ENCODE assay signal across 17 cellular contexts in the genomic region with DNA sequence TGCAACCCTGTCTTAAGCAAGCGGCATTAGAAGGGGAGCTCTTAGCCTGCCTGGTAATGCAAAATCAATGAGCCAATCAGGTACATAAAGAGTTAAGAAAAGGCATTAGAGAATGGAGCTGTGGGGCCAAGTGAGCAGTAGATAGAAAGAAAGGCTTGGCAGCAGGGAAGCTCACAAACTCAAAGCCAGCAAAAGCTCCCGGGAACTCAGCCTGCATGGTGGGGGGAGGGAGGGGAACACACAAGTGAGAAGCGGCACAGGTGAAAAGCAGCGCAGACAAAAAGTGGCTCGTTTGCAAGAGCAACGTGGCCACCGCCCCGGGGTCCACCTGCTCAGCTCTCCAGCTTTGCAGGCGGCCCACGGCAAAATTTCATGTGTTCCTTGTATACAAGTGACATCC.
"Had no signal": no experiment of that assay in that cellular context is flagged by ENCODE, and none has a peak within 500 bp of the region (broad histone marks: within the 10 kb centered on the region; RNA-seq: fewer than 3 reads in every experiment).

No MANE protein-coding gene starts in this region.

- H3K27ac ChIP-seq: ascending aorta, breast epithelium, esophagus muscularis mucosa, spleen had no signal

- H3K4me1 ChIP-seq: ascending aorta, breast epithelium, esophagus muscularis mucosa, spleen had no signal

- H3K4me1 Mint-ChIP-seq: activated CD4-positive, alpha-beta T cell treated with anti-CD3 and anti-CD28 coated beads, Interleukin-2, amount 10 ng/mL, durations not matched to agents 24 days and 14 days; activated naive CD4-positive, alpha-beta T cell treated with anti-CD3 and anti-CD28 coated beads, Interleukin-2, amount 10 ng/mL, durations not matched to agents 7 days and 5 days; immature natural killer cell; memory B cell; naive thymus-derived CD4-positive, alpha-beta T cell; stimulated activated naive B cell treated with anti-CD40 and anti-IgM and Interleukin-4, amounts not matched to agents 10 μg/mL and 1 μg/mL and 100 μg/mL, for 72 hours had no signal

- H3K9me3 ChIP-seq: ascending aorta, esophagus muscularis mucosa had no signal

- DNase-seq: activated CD4-positive, alpha-beta T cell treated with anti-CD3 and anti-CD28 coated beads, Interleukin-2, amount 10 ng/mL, durations not matched to agents 24 days and 14 days; activated CD8-positive, alpha-beta memory T cell treated with anti-CD3 and anti-CD28 coated beads, Interleukin-2, amount 50 U/mL, for 4 hours; activated effector memory CD4-positive, alpha-beta T cell treated with Interleukin-2 at 50 U/mL for 16 hours; activated naive CD4-positive, alpha-beta T cell treated with anti-CD3 and anti-CD28 coated beads, Interleukin-2, amount 10 ng/mL, durations not matched to agents 7 days and 5 days; activated T-cell treated with anti-CD3 and anti-CD28 coated beads, Interleukin-2, amount 50 U/mL, for 48 hours; effector CD8-positive, alpha-beta T cell; immature natural killer cell; naive thymus-derived CD4-positive, alpha-beta T cell; retina; spleen; stimulated activated naive B cell treated with anti-CD40 and anti-IgM and Interleukin-4, amounts not matched to agents 10 μg/mL and 1 μg/mL and 100 μg/mL, for 72 hours; T-helper 1 cell; T-helper 9 cell had no signal

- H3K27me3 Mint-ChIP-seq: activated CD4-positive, alpha-beta T cell treated with anti-CD3 and anti-CD28 coated beads, Interleukin-2, amount 10 ng/mL, durations not matched to agents 24 days and 14 days; activated naive CD4-positive, alpha-beta T cell treated with anti-CD3 and anti-CD28 coated beads, Interleukin-2, amount 10 ng/mL, durations not matched to agents 7 days and 5 days; memory B cell; naive thymus-derived CD4-positive, alpha-beta T cell; stimulated activated naive B cell treated with anti-CD40 and anti-IgM and Interleukin-4, amounts not matched to agents 10 μg/mL and 1 μg/mL and 100 μg/mL, for 72 hours had no signal

- H3K27me3 ChIP-seq: ascending aorta, esophagus muscularis mucosa, spleen had no signal

- H3K36me3 Mint-ChIP-seq: activated naive CD4-positive, alpha-beta T cell treated with anti-CD3 and anti-CD28 coated beads, Interleukin-2, amount 10 ng/mL, durations not matched to agents 7 days and 5 days; immature natural killer cell; memory B cell; naive thymus-derived CD4-positive, alpha-beta T cell; stimulated activated naive B cell treated with anti-CD40 and anti-IgM and Interleukin-4, amounts not matched to agents 10 μg/mL and 1 μg/mL and 100 μg/mL, for 72 hours had no signal

- H3K9me3 Mint-ChIP-seq: activated CD4-positive, alpha-beta T cell treated with anti-CD3 and anti-CD28 coated beads, Interleukin-2, amount 10 ng/mL, durations not matched to agents 24 days and 14 days had no signal

- ATAC-seq: naive thymus-derived CD4-positive, alpha-beta T cell; stimulated activated naive B cell treated with anti-CD40 and anti-IgM and Interleukin-4, amounts not matched to agents 10 μg/mL and 1 μg/mL and 100 μg/mL, for 72 hours had no signal

- H3K4me3 ChIP-seq: ascending aorta, breast epithelium, esophagus muscularis mucosa, spleen had no signal

- H3K27ac Mint-ChIP-seq: activated CD4-positive, alpha-beta T cell treated with anti-CD3 and anti-CD28 coated beads, Interleukin-2, amount 10 ng/mL, durations not matched to agents 24 days and 14 days; activated naive CD4-positive, alpha-beta T cell treated with anti-CD3 and anti-CD28 coated beads, Interleukin-2, amount 10 ng/mL, durations not matched to agents 7 days and 5 days; immature natural killer cell; memory B cell; naive thymus-derived CD4-positive, alpha-beta T cell; stimulated activated naive B cell treated with anti-CD40 and anti-IgM and Interleukin-4, amounts not matched to agents 10 μg/mL and 1 μg/mL and 100 μg/mL, for 72 hours had no signal

- H3K36me3 ChIP-seq: ascending aorta, breast epithelium, esophagus muscularis mucosa, spleen had no signal

- H3K4me3 Mint-ChIP-seq: activated CD4-positive, alpha-beta T cell treated with anti-CD3 and anti-CD28 coated beads, Interleukin-2, amount 10 ng/mL, durations not matched to agents 24 days and 14 days; activated naive CD4-positive, alpha-beta T cell treated with anti-CD3 and anti-CD28 coated beads, Interleukin-2, amount 10 ng/mL, durations not matched to agents 7 days and 5 days; immature natural killer cell; memory B cell; naive thymus-derived CD4-positive, alpha-beta T cell; stimulated activated naive B cell treated with anti-CD40 and anti-IgM and Interleukin-4, amounts not matched to agents 10 μg/mL and 1 μg/mL and 100 μg/mL, for 72 hours had no signal
